In genomic region chr11:132718711-132719641, GRCh38 we compare ENCODE assay signal across 10 cellular contexts.
DNase-seq lines count a peak whose midpoint lies in the region; ATAC-seq and TF ChIP-seq lines count a peak whose summit lies in the region.
"Had no signal": no experiment of that assay in that cellular context is flagged by ENCODE, and none has a peak within 500 bp of the region (broad histone marks: within the 10 kb centered on the region; RNA-seq: fewer than 3 reads in every experiment).

No MANE protein-coding gene starts in this region.

- H3K36me3 ChIP-seq in ascending aorta, result no peaks in the 10 kb centered on the region
- H3K36me3 ChIP-seq: pancreas had no signal

- H3K4me1 Mint-ChIP-seq in T-helper 2 cell treated with Interferon-gamma antibody and Interleukin-4, amounts not matched to agents 5 μg/mL and 100 μg/mL, for 36 hours (ENCODE audit: low read depth), result peaks cover 14% of the 10 kb centered on the region
- peaks cover 44% of the 10 kb centered on the region for H3K4me1 Mint-ChIP-seq in stimulated activated effector memory CD8-positive, alpha-beta T cell treated with anti-CD3 and anti-CD28 coated beads, Interleukin-12 subunit alpha, Interleukin-12 subunit beta, amount 100 ng/mL, for 72 hours

- no peak for TF ChIP-seq CTCF in ascending aorta (IDR thresholded peaks at IDR 0.05)

- no peaks in the 10 kb centered on the region for H3K36me3 Mint-ChIP-seq in T-helper 2 cell treated with Interferon-gamma antibody and Interleukin-4, amounts not matched to agents 5 μg/mL and 100 μg/mL, for 36 hours (ENCODE audit: low read depth)
- H3K36me3 Mint-ChIP-seq in stimulated activated effector memory CD8-positive, alpha-beta T cell treated with anti-CD3 and anti-CD28 coated beads, Interleukin-12 subunit alpha, Interleukin-12 subunit beta, amount 100 ng/mL, for 72 hours, result peaks cover 5% of the 10 kb centered on the region

- DNase-seq in NCI-H1694 (lab: John Stamatoyannopoulos, UW), result peak; percentile 26
- DNase-seq in NCI-H1694 treated with DMSO at 0.1 percent for 48 hours (lab: John Stamatoyannopoulos, UW), result no peak
- DNase-seq in T-helper 2 cell treated with Interferon-gamma antibody and Interleukin-4, amounts not matched to agents 5 μg/mL and 100 μg/mL, for 36 hours (ENCODE audit: low spot score), result peak; percentile 16
- DNase-seq in cerebellum (ENCODE audit: low spot score), result peak; percentile 72
- DNase-seq in stimulated activated effector memory CD8-positive, alpha-beta T cell treated with anti-CD3 and anti-CD28 coated beads, Interleukin-12 subunit alpha, Interleukin-12 subunit beta, amount 100 ng/mL, for 72 hours (ENCODE audit: low spot score in 2 of 2), result peak; percentile 34 to 56
- DNase-seq in NCI-H345 treated with DMSO at 0.1 percent for 48 hours (lab: John Stamatoyannopoulos, UW; ENCODE audit: unreplicated experiment), result no peak
- no peak for DNase-seq in ascending aorta (ENCODE audit: low spot score in 2 of 2)
- no peak for DNase-seq in A172 (ENCODE audit: low spot score)
- DNase-seq: pancreas had no signal

- intact Hi-C loops in ascending aorta (cut with DNase I), result no loop called here

- H3K4me3 ChIP-seq in ascending aorta, result no peak overlapping the region
- H3K4me3 ChIP-seq: pancreas had no signal

- no peak overlapping the region for H3K27ac ChIP-seq in ascending aorta
- H3K27ac ChIP-seq: pancreas had no signal

- H3K27ac Mint-ChIP-seq in T-helper 2 cell treated with Interferon-gamma antibody and Interleukin-4, amounts not matched to agents 5 μg/mL and 100 μg/mL, for 36 hours, result no peak overlapping the region
- H3K27ac Mint-ChIP-seq in stimulated activated effector memory CD8-positive, alpha-beta T cell treated with anti-CD3 and anti-CD28 coated beads, Interleukin-12 subunit alpha, Interleukin-12 subunit beta, amount 100 ng/mL, for 72 hours, result peak overlapping the region; percentile 40

- H3K4me3 Mint-ChIP-seq in T-helper 2 cell treated with Interferon-gamma antibody and Interleukin-4, amounts not matched to agents 5 μg/mL and 100 μg/mL, for 36 hours, result peak overlapping the region; percentile 47
- peak overlapping the region; percentile 68 for H3K4me3 Mint-ChIP-seq in stimulated activated effector memory CD8-positive, alpha-beta T cell treated with anti-CD3 and anti-CD28 coated beads, Interleukin-12 subunit alpha, Interleukin-12 subunit beta, amount 100 ng/mL, for 72 hours

- H3K27me3 Mint-ChIP-seq in T-helper 2 cell treated with Interferon-gamma antibody and Interleukin-4, amounts not matched to agents 5 μg/mL and 100 μg/mL, for 36 hours (ENCODE audit: low read depth), result no peaks in the 10 kb centered on the region

- no peaks in the 10 kb centered on the region for H3K9me3 Mint-ChIP-seq in T-helper 2 cell treated with Interferon-gamma antibody and Interleukin-4, amounts not matched to agents 5 μg/mL and 100 μg/mL, for 36 hours
- no peaks in the 10 kb centered on the region for H3K9me3 Mint-ChIP-seq in stimulated activated effector memory CD8-positive, alpha-beta T cell treated with anti-CD3 and anti-CD28 coated beads, Interleukin-12 subunit alpha, Interleukin-12 subunit beta, amount 100 ng/mL, for 72 hours

- no peaks in the 10 kb centered on the region for H3K27me3 ChIP-seq in ascending aorta
- H3K27me3 ChIP-seq: pancreas had no signal

- no peaks in the 10 kb centered on the region for H3K4me1 ChIP-seq in ascending aorta
- H3K4me1 ChIP-seq: pancreas had no signal

- peak; percentile 96 for ATAC-seq in stimulated activated effector memory CD8-positive, alpha-beta T cell treated with anti-CD3 and anti-CD28 coated beads, Interleukin-12 subunit alpha, Interleukin-12 subunit beta, amount 100 ng/mL, for 72 hours
- ATAC-seq: HCT116 had no signal

- H3K9me3 ChIP-seq in ascending aorta, result no peaks in the 10 kb centered on the region
- H3K9me3 ChIP-seq: pancreas had no signal

Comparison
In these comparisons a context has a peak if more than half of its experiments do, and no peak if none do; other contexts are left out.
1. DNase-seq: peak in NCI-H1694 (single experiment), T-helper 2 cell treated with Interferon-gamma antibody and Interleukin-4, amounts not matched to agents 5 μg/mL and 100 μg/mL, for 36 hours (single experiment), cerebellum (single experiment) and stimulated activated effector memory CD8-positive, alpha-beta T cell treated with anti-CD3 and anti-CD28 coated beads, Interleukin-12 subunit alpha, Interleukin-12 subunit beta, amount 100 ng/mL, for 72 hours (2 of 2); none in NCI-H1694 treated with DMSO at 0.1 percent for 48 hours (single experiment), NCI-H345 treated with DMSO at 0.1 percent for 48 hours (single experiment), ascending aorta (0 of 2) and A172 (single experiment).